Comparison of ENCODE assay signal across 8 cellular contexts in the genomic region with DNA sequence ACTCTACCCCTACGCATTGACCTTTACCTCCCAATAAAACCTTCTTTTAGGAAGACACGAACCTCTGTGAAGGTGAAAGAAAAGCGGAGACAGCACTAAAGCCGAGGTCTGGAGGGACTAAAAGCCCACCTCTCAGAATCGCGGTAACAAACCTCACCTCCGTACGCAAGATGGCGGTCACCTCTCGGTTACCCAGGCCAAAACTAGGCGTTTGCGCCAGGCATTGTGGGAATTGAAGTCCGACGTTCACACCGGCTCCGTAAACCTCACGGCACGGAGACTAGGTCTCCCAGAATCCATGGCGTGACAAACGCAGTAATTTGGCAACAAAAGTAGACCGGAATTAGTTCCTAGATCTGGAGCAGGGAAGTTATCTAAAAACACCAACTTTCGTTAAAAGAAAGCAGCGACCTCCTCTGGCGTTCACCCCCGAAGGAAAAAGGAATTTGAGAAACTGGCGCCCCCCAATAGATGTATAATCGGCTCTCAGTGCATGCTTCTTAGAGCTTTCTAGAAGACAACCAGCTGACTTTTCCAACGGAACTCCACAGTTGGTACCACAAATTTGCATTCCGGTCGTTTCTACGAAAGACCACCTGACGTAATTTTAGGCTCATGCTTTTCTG. TPM values are rescaled to one million over a fixed set of nuclear protein-coding genes. Genes with fewer than 3 reads are reported as not detected.
DNase-seq lines count a peak whose midpoint lies in the region; ATAC-seq and TF ChIP-seq lines count a peak whose summit lies in the region.

A gene (minus strand): TSS at position 175 of the 626 bp plus-strand sequence. CDS start 1,768 bp downstream, outside the sequence.

- peaks cover 0 to 8% of the 10 kb centered on the region in 2 donors for H3K36me3 ChIP-seq in lung (ENCODE audit: control insufficient read depth in 2 of 2, insufficient read depth in 2 of 2, low read length in 2 of 2)

- peak within 1 kb of the TSS; percentile 83 for H3K4me3 ChIP-seq in lung

- H3K9me3 ChIP-seq in lung (ENCODE audit: control insufficient read depth in 2 of 2, insufficient read depth in 1 of 2, low read length in 1 of 2) = no peaks in the 10 kb centered on the region

- peak; percentile 99 for ATAC-seq in lung (ENCODE audit: insufficient read depth, low FRiP score)

- H3K27ac ChIP-seq in lung (ENCODE audit: low read depth in 1 of 2, low read length in 1 of 2) = peak within 1 kb of the TSS; percentile 94 to 98

- no peaks in the 10 kb centered on the region for H3K27me3 ChIP-seq in lung (ENCODE audit: control insufficient read depth, insufficient read depth)

- DNase-seq in COLO668 (lab: John Stamatoyannopoulos, UW; ENCODE audit: unreplicated experiment) (peak; percentile 98), GM20000 (ENCODE audit: low spot score) (peak; percentile 83), HT-29 (ENCODE audit: low spot score) (peak; percentile 100), lung (ENCODE audit: low spot score) (peak; percentile 96)
- peak; percentile 89 for DNase-seq in NK-92 treated with Interleukin-12 subunit alpha and Interleukin-12 subunit beta, amount 100 ng/mL, for 24 hours (lab: John Stamatoyannopoulos, UW)
- DNase-seq in activated CD8-positive, alpha-beta memory T cell treated with anti-CD3 and anti-CD28 coated beads for 24 hours = peak; percentile 92
- DNase-seq in effector CD8-positive, alpha-beta T cell (lab: John Stamatoyannopoulos, UW) = peak; percentile 80
- DNase-seq in stimulated activated CD4-positive, alpha-beta T cell treated with anti-CD3 and anti-CD28 coated beads, TNF-alpha, amount 100 ng/mL, for 4 hours (ENCODE audit: low read depth in 3 of 3) = peak; percentile 66 to 82 (median 76)

- TF ChIP-seq CTCF in GM20000 (IDR thresholded peaks at IDR 0.05; ENCODE audit: extremely low read depth, missing control alignments) = no peak
- no peak for TF ChIP-seq CTCF in lung (IDR thresholded peaks at IDR 0.05; ENCODE audit: control extremely low read depth, extremely low read depth)

- WGBS in lung, 2 donors = 1 to 2% methylated on average over 32 of the region's 32 CpGs

- peaks cover 0 to 13% of the 10 kb centered on the region in 2 donors for H3K4me1 ChIP-seq in lung (ENCODE audit: control insufficient read depth in 2 of 2, insufficient read depth in 2 of 2, low read length in 2 of 2)

RNA-seq across cellular contexts. Expression of the gene that starts here (rescaled TPM):
- total RNA-seq in HT-29 (2014; rRNA removed; shearing (Covaris generic)) = 66.0 and 68.6 TPM in 2 replicates
- total RNA-seq in lung = 100 to 1,000 TPM in 1 of 2 donors, 10 to 100 TPM in 1; 87.5 to 402 TPM
- polyA plus RNA-seq in lung = 10 to 100 TPM; 41.1 to 62.6 TPM

Comparison
In these comparisons a context has a peak if more than half of its experiments do, and no peak if none do; other contexts are left out.
1. Peak in every context shown above with its lines: DNase-seq, ATAC-seq, H3K4me3 ChIP-seq and H3K27ac ChIP-seq.